Comparison of ENCODE assay signal across 11 cellular contexts in the genomic region with DNA sequence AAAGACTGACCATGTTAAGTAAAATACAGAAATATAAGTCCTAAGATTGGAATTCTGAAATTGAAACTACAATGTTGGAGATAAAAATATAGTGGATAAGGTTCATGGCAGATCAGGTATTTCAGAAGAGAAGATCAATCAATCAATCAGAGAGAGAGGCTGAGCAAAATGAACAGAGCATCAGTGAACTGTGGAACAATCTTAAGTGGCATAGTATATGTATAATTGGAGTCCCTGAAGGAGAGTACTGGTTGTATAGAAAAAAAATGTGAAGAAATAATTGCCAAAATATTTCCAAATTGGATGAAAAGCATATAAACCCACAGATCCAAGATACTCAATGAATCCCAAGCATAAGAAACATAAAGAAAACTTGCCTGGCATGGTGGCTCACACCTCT. TPM values are rescaled to one million over a fixed set of nuclear protein-coding genes. Genes with fewer than 3 reads are reported as not detected.
"Had no signal": no experiment of that assay in that cellular context is flagged by ENCODE, and none has a peak within 500 bp of the region (broad histone marks: within the 10 kb centered on the region; RNA-seq: fewer than 3 reads in every experiment).

No MANE protein-coding gene starts in this region.

- ATAC-seq: GM23338, HCT116 had no signal

- H3K36me3 ChIP-seq: HAP-1 had no signal

- H3K27ac ChIP-seq: GM23248 had no signal

- H3K4me3 ChIP-seq: GM23248, GM23338, HAP-1 had no signal

- H3K4me1 ChIP-seq: HAP-1 had no signal

- FAIRE-seq: H1, H54 had no signal

- H3K4me2 ChIP-seq: GM23338 had no signal

- H3K9ac ChIP-seq: GM23248 had no signal

- DNase-seq: GM23248, GOT3, H7, H9, HCEC 1CT, HFFc6 had no signal

- H2AFZ ChIP-seq: GM23248, GM23338 had no signal

RNA-seq across cellular contexts. Expression of gene ASB18, which starts 35.0 kb away (rescaled TPM):
- polyA plus RNA-seq: GM23248, GM23338, H1 had no signal
